In genomic region chr2:206799083-206799482, GRCh38 we compare ENCODE assay signal across 18 cellular contexts. TPM values are rescaled to one million over a fixed set of nuclear protein-coding genes. Genes with fewer than 3 reads are reported as not detected.
DNase-seq lines count a peak whose midpoint lies in the region; ATAC-seq, FAIRE-seq and TF ChIP-seq lines count a peak whose summit lies in the region.
"Had no signal": no experiment of that assay in that cellular context is flagged by ENCODE, and none has a peak within 500 bp of the region (broad histone marks: within the 10 kb centered on the region; RNA-seq: fewer than 3 reads in every experiment).

No MANE protein-coding gene starts in this region.

- H3K4me3 ChIP-seq in breast epithelium (no peak overlapping the region), choroid plexus epithelial cell (ENCODE audit: low read depth, low read length) (no peak overlapping the region)
- H3K4me3 ChIP-seq: dorsolateral prefrontal cortex, GM23338, stomach had no signal

- H3K9me3 Mint-ChIP-seq in MCF 10A (ENCODE audit: unreplicated experiment), result no peaks in the 10 kb centered on the region
- H3K9me3 Mint-ChIP-seq: activated CD4-positive, alpha-beta T cell treated with anti-CD3 and anti-CD28 coated beads, Interleukin-2, amount 10 ng/mL, durations not matched to agents 7 days and 5 days; GM23338 had no signal

- H3K27me3 Mint-ChIP-seq in MCF 10A (ENCODE audit: insufficient read depth, unreplicated experiment), result no peaks in the 10 kb centered on the region
- H3K27me3 Mint-ChIP-seq: activated CD4-positive, alpha-beta T cell treated with anti-CD3 and anti-CD28 coated beads, Interleukin-2, amount 10 ng/mL, durations not matched to agents 7 days and 5 days; B cell had no signal

- H3K27me3 ChIP-seq in breast epithelium, result no peaks in the 10 kb centered on the region
- H3K27me3 ChIP-seq: dorsolateral prefrontal cortex, stomach had no signal

- BruUV-seq in MCF 10A (replicated peaks; lab: Mats Ljungman, UMichigan), result no TSS peak

- no peak overlapping the region for H3K27ac Mint-ChIP-seq in MCF 10A (ENCODE audit: low read depth, unreplicated experiment)
- H3K27ac Mint-ChIP-seq: activated CD4-positive, alpha-beta T cell treated with anti-CD3 and anti-CD28 coated beads, Interleukin-2, amount 10 ng/mL, durations not matched to agents 7 days and 5 days; B cell had no signal

- POLR2A ChIA-PET in MCF 10A (lab: Yijun Ruan, JAX), result interaction anchor here (1.1 kb wide), 1 partner anchor 677 kb away, joined by 4 read pairs; no protein-coding TSS in a partner anchor

- FAIRE-seq in D721Med (lab: Jason Lieb, UNC), result no peak

- in situ Hi-C loops in ACHN (cut with HindIII; ENCODE audit: low pct_ligation_motif_present, low pct_unique_long_range_greater_than_20kb, low sequenced_read_pairs), result loop anchor here (25.0 kb wide), 1 partner anchor 688 kb away; no protein-coding TSS in a partner anchor

- peak; percentile 3 for DNase-seq in MCF 10A (ENCODE audit: unreplicated experiment)
- DNase-seq in breast epithelium (ENCODE audit: low spot score in 2 of 2), result no peak
- DNase-seq in NOMO-1 treated with DMSO at 0.1 percent for 48 hours (lab: John Stamatoyannopoulos, UW; ENCODE audit: unreplicated experiment), result peak; percentile 71
- peak; percentile 75 for DNase-seq in choroid plexus epithelial cell (ENCODE audit: low read depth)
- no peak for DNase-seq in stimulated activated naive CD8-positive, alpha-beta T cell treated with anti-CD3 and anti-CD28 coated beads, Interleukin-15, Interleukin-2, amounts not matched to agents 100 U/mL and 50 U/mL, for 24 hours
- DNase-seq in ACHN, result no peak
- DNase-seq in D721Med (ENCODE audit: insufficient read length, low spot score), result no peak
- DNase-seq: activated CD4-positive, alpha-beta T cell treated with anti-CD3 and anti-CD28 coated beads, Interleukin-2, amount 10 ng/mL, durations not matched to agents 7 days and 5 days; activated gamma-delta T cell; dorsolateral prefrontal cortex; kidney glomerular epithelial cell; MM.1S; NCI-H2171 treated with DMSO at 0.1 percent for 48 hours; stomach; T-helper 1 cell had no signal

- H3K4me3 Mint-ChIP-seq in MCF 10A (ENCODE audit: unreplicated experiment), result no peak overlapping the region
- H3K4me3 Mint-ChIP-seq: activated CD4-positive, alpha-beta T cell treated with anti-CD3 and anti-CD28 coated beads, Interleukin-2, amount 10 ng/mL, durations not matched to agents 7 days and 5 days; B cell; GM23338 had no signal

- CTCF ChIA-PET in MCF 10A (lab: Yijun Ruan, JAX), result interaction anchor here (1.0 to 6.7 kb wide), 9 partner anchors 7 to 698 kb away, joined by 3 to 85 read pairs (median 14); no protein-coding TSS in a partner anchor

- no peak for TF ChIP-seq POLR2A in breast epithelium (IDR thresholded peaks at IDR 0.05)

- H3K36me3 ChIP-seq in breast epithelium, result no peaks in the 10 kb centered on the region

- intact Hi-C loops in MCF 10A (cut with micrococcal nuclease) (no loop called here), breast epithelium (cut with DNase I; ENCODE audit: low total_unique reads) (loop anchor here (10.0 kb wide), 1 partner anchor 686 kb away; no protein-coding TSS in a partner anchor)

- H3K4me1 ChIP-seq in breast epithelium, result no peaks in the 10 kb centered on the region

- no peak overlapping the region for H3K27ac ChIP-seq in breast epithelium
- H3K27ac ChIP-seq: stomach had no signal

- peaks cover 20% of the 10 kb centered on the region for H3K36me3 Mint-ChIP-seq in MCF 10A (ENCODE audit: insufficient read depth, unreplicated experiment)

- peak; percentile 87 for ATAC-seq in stimulated activated naive CD8-positive, alpha-beta T cell treated with anti-CD3 and anti-CD28 coated beads, Interleukin-15, Interleukin-2, amounts not matched to agents 100 U/mL and 50 U/mL, for 24 hours
- ATAC-seq in HG03097 (IDR thresholded peaks at IDR 0.05; ENCODE audit: low FRiP score, unreplicated experiment), result no peak
- ATAC-seq: GM23338 had no signal

- no peaks in the 10 kb centered on the region for H3K4me1 Mint-ChIP-seq in MCF 10A (ENCODE audit: insufficient read depth, unreplicated experiment)

- H3K9me3 ChIP-seq in breast epithelium, result no peaks in the 10 kb centered on the region
- H3K9me3 ChIP-seq: stomach had no signal

- TF ChIP-seq CTCF in MCF 10A (IDR thresholded peaks at IDR 0.05; ENCODE audit: unreplicated experiment) (no peak), breast epithelium (IDR thresholded peaks at IDR 0.05) (no peak), choroid plexus epithelial cell (conservative IDR thresholded peaks at IDR 0.05; ENCODE audit: low read depth, low read length) (no peak), D721Med (IDR thresholded peaks at IDR 0.05; ENCODE audit: insufficient read depth, missing control alignments) (no peak)

RNA-seq across cellular contexts. Expression of gene FASTKD2, which starts 33.7 kb away (rescaled TPM):
- total RNA-seq in MCF 10A (2022) (28.9 and 34.6 TPM in 2 replicates), breast epithelium (10 to 100 TPM; 29.3 to 52.7 (median 32.4) TPM)

RNA-seq across cellular contexts. Expression of gene MDH1B, which starts 34.0 kb away (rescaled TPM):
- 0.66 and 0.77 TPM in 2 replicates for total RNA-seq in MCF 10A (2022)
- 1 to 10 TPM in 2 of 3 donors, under 1 TPM in 1; 0.64 to 4.7 (median 2.0) TPM for total RNA-seq in breast epithelium

Comparison
In these comparisons a context has a peak if more than half of its experiments do, and no peak if none do; other contexts are left out.
1. DNase-seq: peak in MCF 10A (single experiment), NOMO-1 treated with DMSO at 0.1 percent for 48 hours (single experiment) and choroid plexus epithelial cell (single experiment); none in breast epithelium (0 of 2), stimulated activated naive CD8-positive, alpha-beta T cell treated with anti-CD3 and anti-CD28 coated beads, Interleukin-15, Interleukin-2, amounts not matched to agents 100 U/mL and 50 U/mL, for 24 hours (single experiment), ACHN (single experiment) and D721Med (single experiment).